1 cellular context compared by ENCODE assay signal in genomic region chr1:216014046-216014445, GRCh38.
TF ChIP-seq lines count a peak whose summit lies in the region.

No MANE protein-coding gene starts in this region.

TF ChIP-seq in H1, 55 proteins besides CTCF, POLR2A, EP300 and RAD21:
- no peak for TF ChIP-seq ATF2 (IDR thresholded peaks at IDR 0.05; ENCODE audit: low read length)
- no peak for TF ChIP-seq TCF12 (IDR thresholded peaks at IDR 0.05; ENCODE audit: low read depth, low read length)
- no peak for TF ChIP-seq BACH1 (IDR thresholded peaks at IDR 0.05; ENCODE audit: low read length)
- no peak for TF ChIP-seq SUZ12 (IDR thresholded peaks at IDR 0.05; ENCODE audit: low read length)
- TF ChIP-seq ZNF274 (IDR thresholded peaks at IDR 0.05; ENCODE audit: borderline replicate concordance, extremely low read depth, low read length): no peak
- TF ChIP-seq MAFK (IDR thresholded peaks at IDR 0.05; ENCODE audit: low read depth, low read length): no peak
- TF ChIP-seq CBX8 (IDR thresholded peaks at IDR 0.05; ENCODE audit: borderline replicate concordance, low read depth, low read length): no peak
- TF ChIP-seq EZH2 (IDR thresholded peaks at IDR 0.05; ENCODE audit: low read depth, low read length, severe bottlenecking): no peak
- TF ChIP-seq ATF3 (IDR thresholded peaks at IDR 0.05; ENCODE audit: insufficient read depth, low read depth, low read length): no peak
